Comparison of ENCODE assay signal across 27 cellular contexts in genomic region chr3:136473716-136474326, GRCh38.
DNase-seq lines count a peak whose midpoint lies in the region; ATAC-seq and TF ChIP-seq lines count a peak whose summit lies in the region.
"Had no signal": no experiment of that assay in that cellular context is flagged by ENCODE, and none has a peak within 500 bp of the region (broad histone marks: within the 10 kb centered on the region; RNA-seq: fewer than 3 reads in every experiment).

No MANE protein-coding gene starts in this region.

- DNase-seq in AG09309 (ENCODE audit: low read depth) (peak; percentile 41), HS-5 (ENCODE audit: low read depth) (peak; percentile 26), astrocyte of the spinal cord (ENCODE audit: low read depth, low spot score) (peak; percentile 65), iris pigment epithelial cell (ENCODE audit: low read depth) (peak; percentile 66), body of pancreas (no peak)
- no peak for DNase-seq in activated CD4-positive, alpha-beta memory T cell treated with anti-CD3 and anti-CD28 coated beads, Interleukin-2, amount 10 ng/mL, durations not matched to agents 7 days and 5 days
- DNase-seq: activated CD8-positive, alpha-beta memory T cell treated with anti-CD3 and anti-CD28 coated beads, Interleukin-2, amount 50 U/mL, for 4 hours; activated naive CD8-positive, alpha-beta T cell treated with anti-CD3 and anti-CD28 coated beads for 36 hours; caudate nucleus; CD8-positive, alpha-beta memory T cell; gastrocnemius medialis; GOT3; islet precursor cell; NCI-H1417 treated with DMSO at 0.1 percent for 48 hours; psoas muscle; SK-N-SH; stimulated activated CD4-positive, alpha-beta T cell treated with anti-CD3 and anti-CD28 coated beads, Interleukin-1b, Interleukin-23, amount 100 ng/mL, for 48 hours had no signal

- in situ Hi-C loops in astrocyte of the spinal cord (cut with HindIII; ENCODE audit: low sequenced_read_pairs) = no loop called here

- CTCF ChIA-PET in activated CD4-positive, alpha-beta memory T cell treated with anti-CD3 and anti-CD28 coated beads, Interleukin-2, amount 10 ng/mL, durations not matched to agents 7 days and 5 days (lab: Charles Lee) = no interaction called here

- H3K9me3 Mint-ChIP-seq in activated CD4-positive, alpha-beta memory T cell treated with anti-CD3 and anti-CD28 coated beads, Interleukin-2, amount 10 ng/mL, durations not matched to agents 7 days and 5 days = no peaks in the 10 kb centered on the region
- H3K9me3 Mint-ChIP-seq: activated T-helper 17 cell treated with anti-CD3 and anti-CD28 coated beads, Interleukin-2, amount 50 U/mL, for 72 hours; stimulated activated effector memory CD8-positive, alpha-beta T cell treated with anti-CD3 and anti-CD28 coated beads, Interleukin-12 subunit alpha, Interleukin-12 subunit beta, amount 100 ng/mL, for 72 hours; T-helper 2 cell treated with Interferon-gamma antibody and Interleukin-4, amounts not matched to agents 5 μg/mL and 100 μg/mL, for 36 hours had no signal

- no peaks in the 10 kb centered on the region for H3K27me3 Mint-ChIP-seq in activated CD4-positive, alpha-beta memory T cell treated with anti-CD3 and anti-CD28 coated beads, Interleukin-2, amount 10 ng/mL, durations not matched to agents 7 days and 5 days
- H3K27me3 Mint-ChIP-seq: activated naive CD8-positive, alpha-beta T cell treated with anti-CD3 and anti-CD28 coated beads for 36 hours; activated T-helper 17 cell treated with anti-CD3 and anti-CD28 coated beads, Interleukin-2, amount 50 U/mL, for 72 hours; CD8-positive, alpha-beta memory T cell; IgD-negative memory B cell had no signal

- ATAC-seq in body of pancreas = no peak
- ATAC-seq in GM19035 (IDR thresholded peaks at IDR 0.05; ENCODE audit: unreplicated experiment) = no peak
- ATAC-seq in GM18873 (IDR thresholded peaks at IDR 0.05; ENCODE audit: low FRiP score, unreplicated experiment) = no peak
- ATAC-seq: activated T-helper 17 cell treated with anti-CD3 and anti-CD28 coated beads, Interleukin-2, amount 50 U/mL, for 72 hours; gastrocnemius medialis; psoas muscle; stimulated activated effector memory CD8-positive, alpha-beta T cell treated with anti-CD3 and anti-CD28 coated beads, Interleukin-12 subunit alpha, Interleukin-12 subunit beta, amount 100 ng/mL, for 72 hours had no signal

- peaks cover 0 to 2% of the 10 kb centered on the region in 2 donors for H3K36me3 ChIP-seq in body of pancreas (replicated peaks in 1 of 2; ENCODE audit: insufficient read depth in 1 of 2, low read depth in 2 of 2)

- H3K4me1 ChIP-seq in body of pancreas = no peaks in the 10 kb centered on the region
- H3K4me1 ChIP-seq: gastrocnemius medialis, neural progenitor cell, psoas muscle, suprapubic skin had no signal

- H3K27me3 ChIP-seq in body of pancreas = no peaks in the 10 kb centered on the region
- H3K27me3 ChIP-seq: gastrocnemius medialis, neural progenitor cell, suprapubic skin had no signal

- H3K27ac ChIP-seq in body of pancreas = no peak overlapping the region
- H3K27ac ChIP-seq: epithelial cell of prostate, gastrocnemius medialis, HL-60, neural progenitor cell, psoas muscle, suprapubic skin had no signal

- POLR2A ChIA-PET in activated CD4-positive, alpha-beta memory T cell treated with anti-CD3 and anti-CD28 coated beads, Interleukin-2, amount 10 ng/mL, durations not matched to agents 7 days and 5 days (lab: Charles Lee) = interaction anchor here (0.6 kb wide), 1 partner anchor 97 kb away, joined by 3 read pairs; no protein-coding TSS in a partner anchor

- no peak for TF ChIP-seq CTCF in AG09309 (IDR thresholded peaks at IDR 0.05; ENCODE audit: control insufficient read depth, insufficient read depth, low read depth, low read length, missing control alignments)
- TF ChIP-seq CTCF in astrocyte of the spinal cord (IDR thresholded peaks at IDR 0.05; ENCODE audit: low read depth, low read length) = no peak
- TF ChIP-seq CTCF in body of pancreas (IDR thresholded peaks at IDR 0.05) = no peak

- H3K4me3 ChIP-seq in AG09309 (ENCODE audit: control insufficient read depth, low read depth, low read length) = no peak overlapping the region
- no peak overlapping the region for H3K4me3 ChIP-seq in astrocyte of the spinal cord (ENCODE audit: low read depth, low read length)
- no peak overlapping the region for H3K4me3 ChIP-seq in body of pancreas
- H3K4me3 ChIP-seq: gastrocnemius medialis, neural progenitor cell, psoas muscle, suprapubic skin had no signal

- TF ChIP-seq POLR2A in body of pancreas (IDR thresholded peaks at IDR 0.05) = no peak

- no peak overlapping the region for H3K27ac Mint-ChIP-seq in activated CD4-positive, alpha-beta memory T cell treated with anti-CD3 and anti-CD28 coated beads, Interleukin-2, amount 10 ng/mL, durations not matched to agents 7 days and 5 days
- H3K27ac Mint-ChIP-seq: activated naive CD8-positive, alpha-beta T cell treated with anti-CD3 and anti-CD28 coated beads for 36 hours; activated T-helper 17 cell treated with anti-CD3 and anti-CD28 coated beads, Interleukin-2, amount 50 U/mL, for 72 hours; neural progenitor cell; stimulated activated effector memory CD8-positive, alpha-beta T cell treated with anti-CD3 and anti-CD28 coated beads, Interleukin-12 subunit alpha, Interleukin-12 subunit beta, amount 100 ng/mL, for 72 hours; T-helper 2 cell treated with Interferon-gamma antibody and Interleukin-4, amounts not matched to agents 5 μg/mL and 100 μg/mL, for 36 hours had no signal

- H3K4me1 Mint-ChIP-seq in activated CD4-positive, alpha-beta memory T cell treated with anti-CD3 and anti-CD28 coated beads, Interleukin-2, amount 10 ng/mL, durations not matched to agents 7 days and 5 days = no peaks in the 10 kb centered on the region
- H3K4me1 Mint-ChIP-seq: activated T-helper 17 cell treated with anti-CD3 and anti-CD28 coated beads, Interleukin-2, amount 50 U/mL, for 72 hours; CD8-positive, alpha-beta memory T cell; IgD-negative memory B cell; neural progenitor cell; stimulated activated effector memory CD8-positive, alpha-beta T cell treated with anti-CD3 and anti-CD28 coated beads, Interleukin-12 subunit alpha, Interleukin-12 subunit beta, amount 100 ng/mL, for 72 hours had no signal

- 89 to 93% methylated on average over 3 of the region's 3 CpGs for WGBS in body of pancreas, 2 donors

- no peaks in the 10 kb centered on the region for H3K9me3 ChIP-seq in body of pancreas
- H3K9me3 ChIP-seq: gastrocnemius medialis, SK-N-SH, suprapubic skin had no signal

- peaks cover 48% of the 10 kb centered on the region for H3K36me3 Mint-ChIP-seq in activated CD4-positive, alpha-beta memory T cell treated with anti-CD3 and anti-CD28 coated beads, Interleukin-2, amount 10 ng/mL, durations not matched to agents 7 days and 5 days (ENCODE audit: low read depth)

- H3K4me3 Mint-ChIP-seq in activated CD4-positive, alpha-beta memory T cell treated with anti-CD3 and anti-CD28 coated beads, Interleukin-2, amount 10 ng/mL, durations not matched to agents 7 days and 5 days = no peak overlapping the region
- H3K4me3 Mint-ChIP-seq: activated naive CD8-positive, alpha-beta T cell treated with anti-CD3 and anti-CD28 coated beads for 36 hours; activated T-helper 17 cell treated with anti-CD3 and anti-CD28 coated beads, Interleukin-2, amount 50 U/mL, for 72 hours; CD8-positive, alpha-beta memory T cell; IgD-negative memory B cell; neural progenitor cell; stimulated activated effector memory CD8-positive, alpha-beta T cell treated with anti-CD3 and anti-CD28 coated beads, Interleukin-12 subunit alpha, Interleukin-12 subunit beta, amount 100 ng/mL, for 72 hours; T-helper 2 cell treated with Interferon-gamma antibody and Interleukin-4, amounts not matched to agents 5 μg/mL and 100 μg/mL, for 36 hours had no signal

- intact Hi-C loops in body of pancreas (cut with DNase I) = no loop called here

Comparison
In these comparisons a context has a peak if more than half of its experiments do, and no peak if none do; other contexts are left out.
1. DNase-seq: peak in AG09309 (single experiment), HS-5 (single experiment), astrocyte of the spinal cord (single experiment) and iris pigment epithelial cell (single experiment); none in body of pancreas (0 of 4) and activated CD4-positive, alpha-beta memory T cell treated with anti-CD3 and anti-CD28 coated beads, Interleukin-2, amount 10 ng/mL, durations not matched to agents 7 days and 5 days (single experiment).